ENCODE assay signal across 2 cellular contexts in the genomic region with DNA sequence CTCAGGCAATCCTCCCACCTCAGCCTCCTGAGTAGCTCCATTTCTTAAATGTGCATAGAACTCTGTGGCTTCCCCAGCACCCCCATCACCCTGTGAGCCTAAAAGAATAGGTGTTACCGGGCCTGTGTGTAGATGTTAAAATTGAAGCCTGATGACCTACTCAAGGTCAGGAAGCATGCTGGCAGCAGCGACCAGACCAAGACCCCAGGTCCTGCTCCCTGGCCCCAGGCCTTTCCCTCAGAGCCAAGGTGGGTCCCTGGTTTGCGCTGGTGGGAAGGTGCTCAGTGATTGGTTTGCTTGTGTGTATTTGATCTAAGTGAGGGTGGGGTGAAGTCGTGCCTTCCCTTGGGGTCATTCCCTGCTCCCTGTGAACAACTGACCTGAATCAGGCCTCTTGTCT.
TF ChIP-seq lines count a peak whose summit lies in the region.

No MANE protein-coding gene starts in this region.

TF ChIP-seq in SK-N-SH, 30 proteins besides CTCF, POLR2A, EP300 and RAD21:
- TF ChIP-seq, protein P1, sequence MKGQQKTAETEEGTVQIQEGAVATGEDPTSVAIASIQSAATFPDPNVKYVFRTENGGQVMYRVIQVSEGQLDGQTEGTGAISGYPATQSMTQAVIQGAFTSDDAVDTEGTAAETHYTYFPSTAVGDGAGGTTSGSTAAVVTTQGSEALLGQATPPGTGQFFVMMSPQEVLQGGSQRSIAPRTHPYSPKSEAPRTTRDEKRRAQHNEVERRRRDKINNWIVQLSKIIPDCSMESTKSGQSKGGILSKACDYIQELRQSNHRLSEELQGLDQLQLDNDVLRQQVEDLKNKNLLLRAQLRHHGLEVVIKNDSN (IDR thresholded peaks at IDR 0.05; ENCODE audit: borderline replicate concordance, low read depth) = no peak
- TF ChIP-seq YY1 (IDR thresholded peaks at IDR 0.05; ENCODE audit: low read depth) (no peak), MXI1 (IDR thresholded peaks at IDR 0.05; ENCODE audit: low read depth, low read length) (no peak), MEF2A (IDR thresholded peaks at IDR 0.05; ENCODE audit: borderline replicate concordance, low read depth) (no peak), RXRA (IDR thresholded peaks at IDR 0.05; ENCODE audit: borderline replicate concordance, low read depth) (no peak), TCF12 (IDR thresholded peaks at IDR 0.05) (no peak), FOXJ3 (CRISPR knock-in tag; IDR thresholded peaks at IDR 0.05) (no peak), CHD2 (IDR thresholded peaks at IDR 0.05; ENCODE audit: low read length, partially characterized antibody) (no peak), EZH2phosphoT487 (IDR thresholded peaks at IDR 0.05; ENCODE audit: borderline replicate concordance, low read depth) (no peak), FOXM1 (IDR thresholded peaks at IDR 0.05; ENCODE audit: low read depth) (no peak), TAF1 (IDR thresholded peaks at IDR 0.05; ENCODE audit: borderline replicate concordance, low read depth, low read length) (no peak), RFX5 (IDR thresholded peaks at IDR 0.05; ENCODE audit: low read length) (no peak), TEAD4 (IDR thresholded peaks at IDR 0.05; ENCODE audit: borderline replicate concordance, insufficient read depth) (no peak), NRF1 (IDR thresholded peaks at IDR 0.05; ENCODE audit: low read depth, low read length) (no peak)
- TF ChIP-seq, protein P2, sequence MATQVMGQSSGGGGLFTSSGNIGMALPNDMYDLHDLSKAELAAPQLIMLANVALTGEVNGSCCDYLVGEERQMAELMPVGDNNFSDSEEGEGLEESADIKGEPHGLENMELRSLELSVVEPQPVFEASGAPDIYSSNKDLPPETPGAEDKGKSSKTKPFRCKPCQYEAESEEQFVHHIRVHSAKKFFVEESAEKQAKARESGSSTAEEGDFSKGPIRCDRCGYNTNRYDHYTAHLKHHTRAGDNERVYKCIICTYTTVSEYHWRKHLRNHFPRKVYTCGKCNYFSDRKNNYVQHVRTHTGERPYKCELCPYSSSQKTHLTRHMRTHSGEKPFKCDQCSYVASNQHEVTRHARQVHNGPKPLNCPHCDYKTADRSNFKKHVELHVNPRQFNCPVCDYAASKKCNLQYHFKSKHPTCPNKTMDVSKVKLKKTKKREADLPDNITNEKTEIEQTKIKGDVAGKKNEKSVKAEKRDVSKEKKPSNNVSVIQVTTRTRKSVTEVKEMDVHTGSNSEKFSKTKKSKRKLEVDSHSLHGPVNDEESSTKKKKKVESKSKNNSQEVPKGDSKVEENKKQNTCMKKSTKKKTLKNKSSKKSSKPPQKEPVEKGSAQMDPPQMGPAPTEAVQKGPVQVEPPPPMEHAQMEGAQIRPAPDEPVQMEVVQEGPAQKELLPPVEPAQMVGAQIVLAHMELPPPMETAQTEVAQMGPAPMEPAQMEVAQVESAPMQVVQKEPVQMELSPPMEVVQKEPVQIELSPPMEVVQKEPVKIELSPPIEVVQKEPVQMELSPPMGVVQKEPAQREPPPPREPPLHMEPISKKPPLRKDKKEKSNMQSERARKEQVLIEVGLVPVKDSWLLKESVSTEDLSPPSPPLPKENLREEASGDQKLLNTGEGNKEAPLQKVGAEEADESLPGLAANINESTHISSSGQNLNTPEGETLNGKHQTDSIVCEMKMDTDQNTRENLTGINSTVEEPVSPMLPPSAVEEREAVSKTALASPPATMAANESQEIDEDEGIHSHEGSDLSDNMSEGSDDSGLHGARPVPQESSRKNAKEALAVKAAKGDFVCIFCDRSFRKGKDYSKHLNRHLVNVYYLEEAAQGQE (IDR thresholded peaks at IDR 0.05; ENCODE audit: low read depth, low read length) = no peak
- TF ChIP-seq, protein P3, sequence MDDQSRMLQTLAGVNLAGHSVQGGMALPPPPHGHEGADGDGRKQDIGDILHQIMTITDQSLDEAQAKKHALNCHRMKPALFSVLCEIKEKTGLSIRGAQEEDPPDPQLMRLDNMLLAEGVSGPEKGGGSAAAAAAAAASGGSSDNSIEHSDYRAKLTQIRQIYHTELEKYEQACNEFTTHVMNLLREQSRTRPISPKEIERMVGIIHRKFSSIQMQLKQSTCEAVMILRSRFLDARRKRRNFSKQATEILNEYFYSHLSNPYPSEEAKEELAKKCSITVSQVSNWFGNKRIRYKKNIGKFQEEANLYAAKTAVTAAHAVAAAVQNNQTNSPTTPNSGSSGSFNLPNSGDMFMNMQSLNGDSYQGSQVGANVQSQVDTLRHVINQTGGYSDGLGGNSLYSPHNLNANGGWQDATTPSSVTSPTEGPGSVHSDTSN (IDR thresholded peaks at IDR 0.05) = no peak
- TF ChIP-seq, protein P4, sequence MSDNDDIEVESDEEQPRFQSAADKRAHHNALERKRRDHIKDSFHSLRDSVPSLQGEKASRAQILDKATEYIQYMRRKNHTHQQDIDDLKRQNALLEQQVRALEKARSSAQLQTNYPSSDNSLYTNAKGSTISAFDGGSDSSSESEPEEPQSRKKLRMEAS (IDR thresholded peaks at IDR 0.05; ENCODE audit: low read depth) = no peak

TF ChIP-seq in SK-N-SH treated with all-trans-retinoic acid at 6 μM for 48 hours, 23 proteins besides CTCF, POLR2A, EP300 and RAD21:
- TF ChIP-seq, protein P5, sequence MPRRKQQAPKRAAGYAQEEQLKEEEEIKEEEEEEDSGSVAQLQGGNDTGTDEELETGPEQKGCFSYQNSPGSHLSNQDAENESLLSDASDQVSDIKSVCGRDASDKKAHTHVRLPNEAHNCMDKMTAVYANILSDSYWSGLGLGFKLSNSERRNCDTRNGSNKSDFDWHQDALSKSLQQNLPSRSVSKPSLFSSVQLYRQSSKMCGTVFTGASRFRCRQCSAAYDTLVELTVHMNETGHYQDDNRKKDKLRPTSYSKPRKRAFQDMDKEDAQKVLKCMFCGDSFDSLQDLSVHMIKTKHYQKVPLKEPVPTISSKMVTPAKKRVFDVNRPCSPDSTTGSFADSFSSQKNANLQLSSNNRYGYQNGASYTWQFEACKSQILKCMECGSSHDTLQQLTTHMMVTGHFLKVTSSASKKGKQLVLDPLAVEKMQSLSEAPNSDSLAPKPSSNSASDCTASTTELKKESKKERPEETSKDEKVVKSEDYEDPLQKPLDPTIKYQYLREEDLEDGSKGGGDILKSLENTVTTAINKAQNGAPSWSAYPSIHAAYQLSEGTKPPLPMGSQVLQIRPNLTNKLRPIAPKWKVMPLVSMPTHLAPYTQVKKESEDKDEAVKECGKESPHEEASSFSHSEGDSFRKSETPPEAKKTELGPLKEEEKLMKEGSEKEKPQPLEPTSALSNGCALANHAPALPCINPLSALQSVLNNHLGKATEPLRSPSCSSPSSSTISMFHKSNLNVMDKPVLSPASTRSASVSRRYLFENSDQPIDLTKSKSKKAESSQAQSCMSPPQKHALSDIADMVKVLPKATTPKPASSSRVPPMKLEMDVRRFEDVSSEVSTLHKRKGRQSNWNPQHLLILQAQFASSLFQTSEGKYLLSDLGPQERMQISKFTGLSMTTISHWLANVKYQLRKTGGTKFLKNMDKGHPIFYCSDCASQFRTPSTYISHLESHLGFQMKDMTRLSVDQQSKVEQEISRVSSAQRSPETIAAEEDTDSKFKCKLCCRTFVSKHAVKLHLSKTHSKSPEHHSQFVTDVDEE (CRISPR knock-in tag; IDR thresholded peaks at IDR 0.05) = no peak
- no peak for TF ChIP-seq CSDC2 (CRISPR knock-in tag; IDR thresholded peaks at IDR 0.05)
- no peak for TF ChIP-seq GLIS3 (CRISPR knock-in tag; IDR thresholded peaks at IDR 0.05)
- TF ChIP-seq, protein P6, sequence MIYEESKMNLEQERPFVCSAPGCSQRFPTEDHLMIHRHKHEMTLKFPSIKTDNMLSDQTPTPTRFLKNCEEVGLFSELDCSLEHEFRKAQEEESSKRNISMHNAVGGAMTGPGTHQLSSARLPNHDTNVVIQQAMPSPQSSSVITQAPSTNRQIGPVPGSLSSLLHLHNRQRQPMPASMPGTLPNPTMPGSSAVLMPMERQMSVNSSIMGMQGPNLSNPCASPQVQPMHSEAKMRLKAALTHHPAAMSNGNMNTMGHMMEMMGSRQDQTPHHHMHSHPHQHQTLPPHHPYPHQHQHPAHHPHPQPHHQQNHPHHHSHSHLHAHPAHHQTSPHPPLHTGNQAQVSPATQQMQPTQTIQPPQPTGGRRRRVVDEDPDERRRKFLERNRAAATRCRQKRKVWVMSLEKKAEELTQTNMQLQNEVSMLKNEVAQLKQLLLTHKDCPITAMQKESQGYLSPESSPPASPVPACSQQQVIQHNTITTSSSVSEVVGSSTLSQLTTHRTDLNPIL (CRISPR knock-in tag; IDR thresholded peaks at IDR 0.05; ENCODE audit: low read depth) = no peak
- TF ChIP-seq, protein P7, sequence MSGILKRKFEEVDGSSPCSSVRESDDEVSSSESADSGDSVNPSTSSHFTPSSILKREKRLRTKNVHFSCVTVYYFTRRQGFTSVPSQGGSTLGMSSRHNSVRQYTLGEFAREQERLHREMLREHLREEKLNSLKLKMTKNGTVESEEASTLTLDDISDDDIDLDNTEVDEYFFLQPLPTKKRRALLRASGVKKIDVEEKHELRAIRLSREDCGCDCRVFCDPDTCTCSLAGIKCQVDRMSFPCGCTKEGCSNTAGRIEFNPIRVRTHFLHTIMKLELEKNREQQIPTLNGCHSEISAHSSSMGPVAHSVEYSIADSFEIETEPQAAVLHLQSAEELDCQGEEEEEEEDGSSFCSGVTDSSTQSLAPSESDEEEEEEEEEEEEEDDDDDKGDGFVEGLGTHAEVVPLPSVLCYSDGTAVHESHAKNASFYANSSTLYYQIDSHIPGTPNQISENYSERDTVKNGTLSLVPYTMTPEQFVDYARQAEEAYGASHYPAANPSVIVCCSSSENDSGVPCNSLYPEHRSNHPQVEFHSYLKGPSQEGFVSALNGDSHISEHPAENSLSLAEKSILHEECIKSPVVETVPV (CRISPR knock-in tag; IDR thresholded peaks at IDR 0.05) = no peak
- TF ChIP-seq, protein P8, sequence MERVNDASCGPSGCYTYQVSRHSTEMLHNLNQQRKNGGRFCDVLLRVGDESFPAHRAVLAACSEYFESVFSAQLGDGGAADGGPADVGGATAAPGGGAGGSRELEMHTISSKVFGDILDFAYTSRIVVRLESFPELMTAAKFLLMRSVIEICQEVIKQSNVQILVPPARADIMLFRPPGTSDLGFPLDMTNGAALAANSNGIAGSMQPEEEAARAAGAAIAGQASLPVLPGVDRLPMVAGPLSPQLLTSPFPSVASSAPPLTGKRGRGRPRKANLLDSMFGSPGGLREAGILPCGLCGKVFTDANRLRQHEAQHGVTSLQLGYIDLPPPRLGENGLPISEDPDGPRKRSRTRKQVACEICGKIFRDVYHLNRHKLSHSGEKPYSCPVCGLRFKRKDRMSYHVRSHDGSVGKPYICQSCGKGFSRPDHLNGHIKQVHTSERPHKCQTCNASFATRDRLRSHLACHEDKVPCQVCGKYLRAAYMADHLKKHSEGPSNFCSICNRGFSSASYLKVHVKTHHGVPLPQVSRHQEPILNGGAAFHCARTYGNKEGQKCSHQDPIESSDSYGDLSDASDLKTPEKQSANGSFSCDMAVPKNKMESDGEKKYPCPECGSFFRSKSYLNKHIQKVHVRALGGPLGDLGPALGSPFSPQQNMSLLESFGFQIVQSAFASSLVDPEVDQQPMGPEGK (CRISPR knock-in tag; IDR thresholded peaks at IDR 0.05; ENCODE audit: borderline replicate concordance) = no peak
- no peak for TF ChIP-seq ARNTL (CRISPR knock-in tag; IDR thresholded peaks at IDR 0.05; ENCODE audit: borderline replicate concordance, low read depth)
- TF ChIP-seq, protein P9, sequence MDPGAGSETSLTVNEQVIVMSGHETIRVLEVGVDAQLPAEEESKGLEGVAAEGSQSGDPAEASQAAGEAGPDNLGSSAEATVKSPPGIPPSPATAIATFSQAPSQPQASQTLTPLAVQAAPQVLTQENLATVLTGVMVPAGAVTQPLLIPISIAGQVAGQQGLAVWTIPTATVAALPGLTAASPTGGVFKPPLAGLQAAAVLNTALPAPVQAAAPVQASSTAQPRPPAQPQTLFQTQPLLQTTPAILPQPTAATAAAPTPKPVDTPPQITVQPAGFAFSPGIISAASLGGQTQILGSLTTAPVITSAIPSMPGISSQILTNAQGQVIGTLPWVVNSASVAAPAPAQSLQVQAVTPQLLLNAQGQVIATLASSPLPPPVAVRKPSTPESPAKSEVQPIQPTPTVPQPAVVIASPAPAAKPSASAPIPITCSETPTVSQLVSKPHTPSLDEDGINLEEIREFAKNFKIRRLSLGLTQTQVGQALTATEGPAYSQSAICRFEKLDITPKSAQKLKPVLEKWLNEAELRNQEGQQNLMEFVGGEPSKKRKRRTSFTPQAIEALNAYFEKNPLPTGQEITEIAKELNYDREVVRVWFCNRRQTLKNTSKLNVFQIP (CRISPR knock-in tag; IDR thresholded peaks at IDR 0.05; ENCODE audit: borderline replicate concordance, low read depth) = no peak
- no peak for TF ChIP-seq ZNF565 (CRISPR knock-in tag; conservative IDR thresholded peaks at IDR 0.05; ENCODE audit: low read depth)
